In the genomic region with DNA sequence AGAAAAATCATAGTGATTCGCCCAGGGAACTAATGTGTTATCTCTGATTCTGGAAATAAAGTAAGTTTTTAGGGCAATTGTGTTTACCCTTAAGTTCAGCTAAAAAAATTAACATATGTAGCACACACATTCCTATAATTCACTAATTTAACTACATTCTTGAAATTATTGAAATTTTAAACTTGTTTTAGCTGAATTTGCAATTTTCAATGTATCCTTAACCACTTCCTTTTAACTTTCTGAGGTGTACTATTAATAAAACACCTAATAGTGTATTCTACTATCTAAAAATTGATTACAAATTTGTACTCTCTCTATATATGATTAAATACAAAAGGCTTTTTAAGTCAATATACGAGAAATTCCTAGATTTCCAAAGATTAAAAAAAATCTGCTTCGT, we compare ENCODE assay signal across 12 cellular contexts. TPM values are rescaled to one million over a fixed set of nuclear protein-coding genes. Genes with fewer than 3 reads are reported as not detected.
DNase-seq lines count a peak whose midpoint lies in the region; TF ChIP-seq lines count a peak whose summit lies in the region.
"Had no signal": no experiment of that assay in that cellular context is flagged by ENCODE, and none has a peak within 500 bp of the region (broad histone marks: within the 10 kb centered on the region; RNA-seq: fewer than 3 reads in every experiment).

No MANE protein-coding gene starts in this region.

- H3K4me3 ChIP-seq in BLaER1 treated with 17β-estradiol and CSF1 and Interleukin-3, amounts not matched to agents 10 nM and 100 nM = peak overlapping the region in 8 of 10 experiments; percentile 74 to 90 (median 82); a peak in 10 of 20 replicates
- H3K4me3 ChIP-seq in HEK293 (ENCODE audit: low read depth, low read length) = peak overlapping the region; percentile 91; the same call in 1 of the 2 replicates
- peak overlapping the region; percentile 95 for H3K4me3 ChIP-seq in adipocyte (ENCODE audit: low read length)
- no peak overlapping the region for H3K4me3 ChIP-seq in lower leg skin (ENCODE audit: low read depth, poor library complexity, severe bottlenecking)

- peak overlapping the region; percentile 90 for H3K27ac Mint-ChIP-seq in mesothelial cell of epicardium
- H3K27ac Mint-ChIP-seq: activated naive CD4-positive, alpha-beta T cell treated with anti-CD3 and anti-CD28 coated beads for 36 hours had no signal

- peaks cover 34% of the 10 kb centered on the region for H3K4me1 Mint-ChIP-seq in mesothelial cell of epicardium

- H3K36me3 ChIP-seq in BLaER1 treated with 17β-estradiol and CSF1 and Interleukin-3, amounts not matched to agents 10 nM and 100 nM = peaks cover 4 to 26% (median 16%) of the 10 kb centered on the region in 11 experiments; a peak in 18 of 22 replicates
- H3K36me3 ChIP-seq in HEK293 (ENCODE audit: control insufficient read depth in 2 of 2, insufficient read depth in 1 of 2, low read length in 2 of 2) = no peaks in the 10 kb centered on the region; a peak in 1 of 3 replicates
- no peaks in the 10 kb centered on the region for H3K36me3 ChIP-seq in adipocyte (ENCODE audit: control insufficient read depth, insufficient read depth, low read length, severe bottlenecking)

- TF ChIP-seq CTCF in HEK293 (tag by site-specific recombination; IDR thresholded peaks at IDR 0.05) (no peak), mesothelial cell of epicardium (IDR thresholded peaks at IDR 0.05; ENCODE audit: unreplicated experiment) (no peak), lower leg skin (IDR thresholded peaks at IDR 0.05) (no peak)

- H3K9ac ChIP-seq in BLaER1 treated with 17β-estradiol and CSF1 and Interleukin-3, amounts not matched to agents 10 nM and 100 nM = peak overlapping the region in 3 of 11 experiments; percentile 86 to 88 (median 87); a peak in 4 of 22 replicates
- H3K9ac ChIP-seq in adipocyte (ENCODE audit: low read length) = no peak overlapping the region

- H3K9me3 ChIP-seq in BLaER1 treated with 17β-estradiol and CSF1 and Interleukin-3, amounts not matched to agents 10 nM and 100 nM (replicated peaks in 1 of 11) = peaks cover 21 to 26% (median 24%) of the 10 kb centered on the region in 11 experiments
- no peaks in the 10 kb centered on the region for H3K9me3 ChIP-seq in HEK293 (ENCODE audit: control insufficient read depth, insufficient read depth, low read depth, low read length)
- no peaks in the 10 kb centered on the region for H3K9me3 ChIP-seq in adipocyte (ENCODE audit: control insufficient read depth, low read length)

- CTCF ChIA-PET in HEK293 (lab: Yijun Ruan, JAX) = no interaction called here

- POLR2A ChIA-PET in HEK293 (lab: Yijun Ruan, JAX) = no interaction called here

- H3K4me2 ChIP-seq in BLaER1 treated with 17β-estradiol and CSF1 and Interleukin-3, amounts not matched to agents 10 nM and 100 nM = peak overlapping the region in 10 of 11 experiments; percentile 73 to 95 (median 87); a peak in 18 of 22 replicates

- H3K4me3 Mint-ChIP-seq in mesothelial cell of epicardium = no peak overlapping the region
- H3K4me3 Mint-ChIP-seq: activated naive CD4-positive, alpha-beta T cell treated with anti-CD3 and anti-CD28 coated beads for 36 hours had no signal

- no peaks in the 10 kb centered on the region for H3K36me3 Mint-ChIP-seq in mesothelial cell of epicardium

- H3K4me1 ChIP-seq in BLaER1 treated with 17β-estradiol and CSF1 and Interleukin-3, amounts not matched to agents 10 nM and 100 nM = peaks cover 21 to 52% (median 37%) of the 10 kb centered on the region in 10 experiments
- peaks cover 34% of the 10 kb centered on the region for H3K4me1 ChIP-seq in HEK293 (ENCODE audit: control insufficient read depth, insufficient read depth, low read length)
- peaks cover 30% of the 10 kb centered on the region for H3K4me1 ChIP-seq in adipocyte (ENCODE audit: control insufficient read depth, insufficient read depth, low read length)

- H3K27me3 Mint-ChIP-seq in mesothelial cell of epicardium (ENCODE audit: low read depth) = no peaks in the 10 kb centered on the region

- H4K20me1 ChIP-seq in BLaER1 treated with 17β-estradiol and CSF1 and Interleukin-3, amounts not matched to agents 10 nM and 100 nM = peaks cover 0 to 62% (median 12%) of the 10 kb centered on the region in 11 experiments; a peak in 13 of 22 replicates

- intact Hi-C loops in lower leg skin (cut with DNase I; ENCODE audit: low total_unique reads) = no loop called here

- DNase-seq in adipocyte (ENCODE audit: low read depth) (no peak), mesothelial cell of epicardium (ENCODE audit: low spot score in 2 of 2, unreplicated experiment in 2 of 2) (no peak), DMS153 (lab: John Stamatoyannopoulos, UW) (no peak), lower leg skin (ENCODE audit: low spot score in 2 of 2) (no peak), C1 segment of cervical spinal cord (lab: John Stamatoyannopoulos, UW) (no peak)
- DNase-seq: activated CD4-positive, alpha-beta T cell treated with anti-CD3 and anti-CD28 coated beads, Interleukin-2, amount 50 U/mL, for 1 hour; activated naive CD4-positive, alpha-beta T cell treated with anti-CD3 and anti-CD28 coated beads for 36 hours; NCI-H1694 treated with DMSO at 0.1 percent for 48 hours; NCI-H748 treated with DMSO at 0.1 percent for 48 hours; stimulated activated CD4-positive, alpha-beta T cell treated with anti-CD3 and anti-CD28 coated beads, Interleukin-4, amount 100 ng/mL, for 1 hour had no signal

- 71 to 74% methylated on average over 3 of the region's 3 CpGs for WGBS in lower leg skin, 2 donors

- no peak overlapping the region for H3K27ac ChIP-seq in BLaER1 treated with 17β-estradiol and CSF1 and Interleukin-3, amounts not matched to agents 10 nM and 100 nM
- H3K27ac ChIP-seq in HEK293 (ENCODE audit: extremely low read depth, low read depth, low read length) = no peak overlapping the region

- H3K27me3 ChIP-seq in BLaER1 treated with 17β-estradiol and CSF1 and Interleukin-3, amounts not matched to agents 10 nM and 100 nM = no peaks in the 10 kb centered on the region
- no peaks in the 10 kb centered on the region for H3K27me3 ChIP-seq in adipocyte (replicated peaks; ENCODE audit: control insufficient read depth, insufficient read depth, low read length)

- TF ChIP-seq POLR2A in lower leg skin (IDR thresholded peaks at IDR 0.05) = no peak

- no peaks in the 10 kb centered on the region for H3K9me3 Mint-ChIP-seq in mesothelial cell of epicardium

TF ChIP-seq in HEK293, 187 proteins besides CTCF, POLR2A, EP300 and RAD21:
- no peak for TF ChIP-seq KLF16 (tag by site-specific recombination; IDR thresholded peaks at IDR 0.05)

RNA-seq across cellular contexts. Expression of gene KLHL28, which starts 2.2 kb away (rescaled TPM):
- total RNA-seq in mesothelial cell of epicardium = 14.8 to 17.3 TPM (median 16.5 TPM) in 3 replicates
- 10 to 100 TPM; 10.6 to 12.1 (median 11.0) TPM for total RNA-seq in lower leg skin

RNA-seq across cellular contexts. Expression of gene TOGARAM1, which starts 2.5 kb away (rescaled TPM):
- total RNA-seq in mesothelial cell of epicardium (19.7 to 27.3 TPM (median 21.3 TPM) in 3 replicates), lower leg skin (10 to 100 TPM in 3 of 4 donors, 1 to 10 TPM in 1; 9.9 to 19.5 (median 16.8) TPM)
